Comparison of ENCODE assay signal across 11 cellular contexts in genomic region chr19:13156968-13157882, GRCh38. TPM values are rescaled to one million over a fixed set of nuclear protein-coding genes. Genes with fewer than 3 reads are reported as not detected.
DNase-seq lines count a peak whose midpoint lies in the region; ATAC-seq, FAIRE-seq and TF ChIP-seq lines count a peak whose summit lies in the region.
"Had no signal": no experiment of that assay in that cellular context is flagged by ENCODE, and none has a peak within 500 bp of the region (broad histone marks: within the 10 kb centered on the region; RNA-seq: fewer than 3 reads in every experiment).

No MANE protein-coding gene starts in this region.

- H3K4me1 Mint-ChIP-seq in activated CD4-positive, alpha-beta memory T cell treated with anti-CD3 and anti-CD28 coated beads for 36 hours (ENCODE audit: low read depth): peaks cover 43% of the 10 kb centered on the region

- peaks cover 3% of the 10 kb centered on the region for H3K27me3 Mint-ChIP-seq in activated CD4-positive, alpha-beta memory T cell treated with anti-CD3 and anti-CD28 coated beads for 36 hours

- intact Hi-C loops in activated CD4-positive, alpha-beta memory T cell treated with anti-CD3 and anti-CD28 coated beads for 36 hours (cut with micrococcal nuclease): no loop called here

- peak overlapping the region; percentile 86 for H3K4me3 Mint-ChIP-seq in activated CD4-positive, alpha-beta memory T cell treated with anti-CD3 and anti-CD28 coated beads for 36 hours

- POLR2A ChIA-PET in activated CD4-positive, alpha-beta memory T cell treated with anti-CD3 and anti-CD28 coated beads for 36 hours (lab: Charles Lee): interaction anchor here (0.6 to 6.5 kb wide), 2 partner anchors 9 to 746 kb away, joined by 3 to 167 read pairs; no protein-coding TSS in a partner anchor

- no peaks in the 10 kb centered on the region for H3K9me3 Mint-ChIP-seq in activated CD4-positive, alpha-beta memory T cell treated with anti-CD3 and anti-CD28 coated beads for 36 hours

- TF ChIP-seq CTCF in 22Rv1 (IDR thresholded peaks at IDR 0.05): no peak

- CTCF ChIA-PET in activated CD4-positive, alpha-beta memory T cell treated with anti-CD3 and anti-CD28 coated beads for 36 hours (lab: Charles Lee): interaction anchor here (0.7 to 1.2 kb wide), 3 partner anchors 52 to 684 kb away, joined by 3 to 5 read pairs (median 4); no protein-coding TSS in a partner anchor

- DNase-seq in GM12892 (ENCODE audit: insufficient read length): no peak
- peak; percentile 32 for DNase-seq in activated CD4-positive, alpha-beta memory T cell treated with anti-CD3 and anti-CD28 coated beads for 36 hours
- peak; percentile 41 for DNase-seq in iris pigment epithelial cell (ENCODE audit: low read depth)
- DNase-seq in D341Med (ENCODE audit: low spot score): no peak
- no peak for DNase-seq in hypothalamus (lab: John Stamatoyannopoulos, UW)
- DNase-seq in HTR-8/SVneo (ENCODE audit: insufficient read length, low spot score): no peak
- DNase-seq: DND-41, left colon had no signal

- FAIRE-seq in GM12892 (lab: Jason Lieb, UNC) (peak; percentile 33), HTR-8/SVneo (lab: Jason Lieb, UNC) (no peak)
- FAIRE-seq: H54 had no signal

- H3K27ac ChIP-seq in 22Rv1: peak overlapping the region; percentile 99

- no peak for TF ChIP-seq POLR2A in GM12892 (IDR thresholded peaks at IDR 0.05; ENCODE audit: low read depth, low read length)

- no peak for ATAC-seq in HG03460 (IDR thresholded peaks at IDR 0.05; ENCODE audit: unreplicated experiment)
- ATAC-seq: left colon had no signal

- H3K36me3 Mint-ChIP-seq in activated CD4-positive, alpha-beta memory T cell treated with anti-CD3 and anti-CD28 coated beads for 36 hours: peaks cover 29% of the 10 kb centered on the region

- peak overlapping the region; percentile 97 for H3K27ac Mint-ChIP-seq in activated CD4-positive, alpha-beta memory T cell treated with anti-CD3 and anti-CD28 coated beads for 36 hours

RNA-seq across cellular contexts. Expression of gene IER2, which starts 7.0 kb away (rescaled TPM):
- 33.5 TPM for polyA plus RNA-seq in GM12892 (2012; ENCODE audit: missing spikeins)
- 100 to 1,000 TPM; 129 to 137 TPM for total RNA-seq in activated CD4-positive, alpha-beta memory T cell treated with anti-CD3 and anti-CD28 coated beads for 36 hours

RNA-seq across cellular contexts. Expression of gene STX10, which starts 7.0 kb away (rescaled TPM):
- 31.0 TPM for polyA plus RNA-seq in GM12892 (2012; ENCODE audit: missing spikeins)
- total RNA-seq in activated CD4-positive, alpha-beta memory T cell treated with anti-CD3 and anti-CD28 coated beads for 36 hours: 10 to 100 TPM; 65.5 to 66.3 TPM

RNA-seq across cellular contexts. Expression of gene NACC1, which starts 39.2 kb away (rescaled TPM):
- polyA plus RNA-seq in GM12892 (2012; ENCODE audit: missing spikeins): 8.5 TPM
- total RNA-seq in activated CD4-positive, alpha-beta memory T cell treated with anti-CD3 and anti-CD28 coated beads for 36 hours: 10 to 100 TPM; 89.8 to 90.9 TPM

RNA-seq across cellular contexts. Expression of gene TRMT1, which starts 40.7 kb away (rescaled TPM):
- polyA plus RNA-seq in GM12892 (2012; ENCODE audit: missing spikeins): 39.1 TPM
- 10 to 100 TPM; 59.2 to 61.3 TPM for total RNA-seq in activated CD4-positive, alpha-beta memory T cell treated with anti-CD3 and anti-CD28 coated beads for 36 hours

RNA-seq across cellular contexts. Expression of gene LYL1, which starts 54.6 kb away (rescaled TPM):
- 1.2 TPM for polyA plus RNA-seq in GM12892 (2012; ENCODE audit: missing spikeins)
- total RNA-seq in activated CD4-positive, alpha-beta memory T cell treated with anti-CD3 and anti-CD28 coated beads for 36 hours: 1 to 10 TPM; 5.0 to 5.6 TPM

Comparison
In these comparisons a context has a peak if more than half of its experiments do, and no peak if none do; other contexts are left out.
1. DNase-seq: peak in activated CD4-positive, alpha-beta memory T cell treated with anti-CD3 and anti-CD28 coated beads for 36 hours (single experiment) and iris pigment epithelial cell (single experiment); none in GM12892 (single experiment), D341Med (single experiment), hypothalamus (0 of 51) and HTR-8/SVneo (single experiment).